8 cellular contexts compared by ENCODE assay signal in the genomic region with DNA sequence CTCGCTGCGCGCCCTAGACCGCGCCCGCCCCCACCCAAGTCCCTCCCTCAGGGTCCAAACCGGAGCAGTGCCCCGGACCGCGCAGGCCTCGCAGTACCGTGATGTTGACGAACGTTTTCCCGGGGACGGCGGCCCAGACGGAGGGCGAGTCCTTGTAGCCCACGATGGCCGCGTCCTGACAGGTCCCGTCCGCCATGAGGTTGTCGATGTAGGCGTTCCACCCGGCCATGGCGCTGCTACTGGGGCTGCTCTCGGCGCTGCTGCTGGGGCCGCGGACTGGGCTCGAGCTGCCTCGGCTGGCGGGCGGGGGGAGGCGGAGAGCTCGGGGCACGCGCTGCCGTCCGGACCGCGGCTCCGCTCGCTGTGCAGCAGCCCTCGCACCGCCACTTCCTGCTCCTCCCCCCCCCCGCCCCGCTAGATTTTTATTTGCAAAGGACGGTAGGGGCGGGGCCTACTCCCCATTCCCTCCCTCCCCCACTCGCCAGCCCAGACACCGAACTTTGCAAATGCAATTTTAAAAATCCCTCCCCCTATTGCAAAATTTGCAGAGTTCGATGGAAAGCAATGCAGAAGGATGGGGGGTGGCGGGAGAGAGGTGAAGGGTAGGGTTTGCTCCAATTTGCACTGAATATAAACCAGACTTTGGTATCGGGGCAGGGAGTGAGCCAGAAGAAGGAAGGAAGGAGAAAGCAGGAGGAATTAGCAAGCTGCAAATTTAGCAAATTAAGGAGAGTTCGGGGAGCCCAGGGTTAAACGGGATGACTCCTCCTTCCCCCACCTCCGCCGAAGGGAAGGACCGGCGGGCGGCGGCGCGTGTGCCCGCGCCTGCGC. TPM values are rescaled to one million over a fixed set of nuclear protein-coding genes. Genes with fewer than 3 reads are reported as not detected.
A peak's percentile ranks its signal among the peaks of the same experiment; 100 is the strongest.
DNase-seq lines count a peak whose midpoint lies in the region; ATAC-seq lines count a peak whose summit lies in the region.

A gene (minus strand): TSS at position 365 of the 831 bp plus-strand sequence. CDS start 136 bp downstream, at position 229.

- peaks cover 2% of the 10 kb centered on the region for H3K4me1 ChIP-seq in NT2/D1 (ENCODE audit: insufficient read depth, insufficient read length)
- H3K4me1 ChIP-seq in endocrine pancreas (ENCODE audit: control insufficient read depth, insufficient read depth, low read length), result no peaks in the 10 kb centered on the region
- H3K4me1 ChIP-seq in mesendoderm (ENCODE audit: control insufficient read depth, low read depth, low read length), result peaks cover 15% of the 10 kb centered on the region

- no peaks in the 10 kb centered on the region for H3K9me3 ChIP-seq in NT2/D1 (ENCODE audit: insufficient read depth, low read length)
- H3K9me3 ChIP-seq in endocrine pancreas (ENCODE audit: control insufficient read depth, low read length), result no peaks in the 10 kb centered on the region

- H3K4me3 ChIP-seq in NT2/D1 (ENCODE audit: insufficient read length, low read depth) (peak within 1 kb of the TSS; percentile 97), endocrine pancreas (ENCODE audit: control insufficient read depth, insufficient read depth, low read length) (peak within 1 kb of the TSS; percentile 67), mesendoderm (ENCODE audit: low read length) (peak within 1 kb of the TSS; percentile 98)

- H3K36me3 ChIP-seq in NT2/D1 (ENCODE audit: insufficient read depth, insufficient read length, low read length), result peaks cover 47% of the 10 kb centered on the region
- no peaks in the 10 kb centered on the region for H3K36me3 ChIP-seq in endocrine pancreas (ENCODE audit: control insufficient read depth, insufficient read depth, low read length)
- H3K36me3 ChIP-seq in mesendoderm (ENCODE audit: control insufficient read depth, insufficient read depth, low read length), result peaks cover 15% of the 10 kb centered on the region

- peak within 1 kb of the TSS; percentile 55 for H2BK120ac ChIP-seq in mesendoderm (ENCODE audit: low read depth, low read length)

- H3K79me2 ChIP-seq in mesendoderm (ENCODE audit: control insufficient read depth, insufficient read depth, low read length), result peaks cover 38% of the 10 kb centered on the region

- DNase-seq in HS-27A (ENCODE audit: low read depth), result peak; percentile 62
- DNase-seq in NT2/D1 (ENCODE audit: low read depth, low spot score), result peak; percentile 69
- DNase-seq in activated CD8-positive, alpha-beta memory T cell treated with anti-CD3 and anti-CD28 coated beads, Interleukin-2, amount 50 U/mL, for 1 hour (ENCODE audit: extremely low read depth), result peak; percentile 69
- peak; percentile 95 for DNase-seq in mesendoderm
- DNase-seq in stimulated activated CD8-positive, alpha-beta memory T cell treated with anti-CD3 and anti-CD28 coated beads, Interleukin-12 subunit alpha, Interleukin-12 subunit beta, amount 100 ng/mL, for 24 hours (ENCODE audit: extremely low read depth), result peak; percentile 82

- H2AK5ac ChIP-seq in mesendoderm (ENCODE audit: low read length), result peak within 1 kb of the TSS; percentile 98

- peak within 1 kb of the TSS; percentile 97 for H2BK5ac ChIP-seq in mesendoderm (ENCODE audit: low read length)

- ATAC-seq in GM18502 (IDR thresholded peaks at IDR 0.05; ENCODE audit: poor library complexity, unreplicated experiment) (peak; percentile 25), GM18868 (IDR thresholded peaks at IDR 0.05; ENCODE audit: unreplicated experiment) (no peak)

- H3K9ac ChIP-seq in NT2/D1 (ENCODE audit: insufficient read length, low read depth) (peak within 1 kb of the TSS; percentile 99), endocrine pancreas (ENCODE audit: control insufficient read depth, insufficient read depth, low read length) (peak within 1 kb of the TSS; percentile 95), mesendoderm (ENCODE audit: low read length) (peak within 1 kb of the TSS; percentile 100)

- peak within 1 kb of the TSS; percentile 75 for H3K4me2 ChIP-seq in mesendoderm (ENCODE audit: low read length)

- peaks cover 11% of the 10 kb centered on the region for H3K79me1 ChIP-seq in mesendoderm (ENCODE audit: low read length)

- H3K27ac ChIP-seq in mesendoderm (ENCODE audit: low read depth, low read length), result peak within 1 kb of the TSS; percentile 100

- H3K18ac ChIP-seq in mesendoderm (ENCODE audit: low read length), result peak within 1 kb of the TSS; percentile 99

- H3K4ac ChIP-seq in mesendoderm (ENCODE audit: low read depth, low read length), result peak within 1 kb of the TSS; percentile 100

- H4K5ac ChIP-seq in mesendoderm (ENCODE audit: low read length), result peak within 1 kb of the TSS; percentile 94

- H2BK15ac ChIP-seq in mesendoderm (replicated peaks; ENCODE audit: low read depth), result no peak within 1 kb of the TSS

- H4K8ac ChIP-seq in mesendoderm (ENCODE audit: low read depth, low read length), result peak within 1 kb of the TSS; percentile 95

- peak within 1 kb of the TSS; percentile 100 for H3K56ac ChIP-seq in mesendoderm (ENCODE audit: low read length)

- peak within 1 kb of the TSS; percentile 99 for H3K23ac ChIP-seq in mesendoderm (ENCODE audit: low read length)

- H3K27me3 ChIP-seq in NT2/D1 (ENCODE audit: insufficient read depth, insufficient read length) (no peaks in the 10 kb centered on the region), endocrine pancreas (ENCODE audit: control insufficient read depth, insufficient read depth, low read length) (no peaks in the 10 kb centered on the region), mesendoderm (ENCODE audit: insufficient read depth, low read length, poor library complexity) (no peaks in the 10 kb centered on the region)

- WGBS in mesendoderm (ENCODE audit: extremely low coverage, insufficient coverage, low lambda C conversion rate), result no CpG with 5 or more reads among the region's 70 CpGs

RNA-seq across cellular contexts. Expression of the gene that starts here (rescaled TPM):
- 2,067 TPM for polyA plus RNA-seq in mesendoderm (2013, experiment 1 of 2)
- polyA plus RNA-seq in mesendoderm (2013, experiment 2 of 2), result 2,097 TPM
